ENCODE assay signal across 1 cellular context in genomic region chr10:89086801-89087513, GRCh38.
A peak's percentile ranks its signal among the peaks of the same experiment; 100 is the strongest.
TF ChIP-seq lines count a peak whose summit lies in the region.

No MANE protein-coding gene starts in this region.

TF ChIP-seq in K562, 482 proteins besides CTCF, POLR2A, EP300 and RAD21 (continued from another document and continues in another):
- TF ChIP-seq HEY1 (CRISPR knock-in tag; IDR thresholded peaks at IDR 0.05; ENCODE audit: borderline replicate concordance) (no peak), HDAC3 (IDR thresholded peaks at IDR 0.05; ENCODE audit: borderline replicate concordance, partially characterized antibody) (no peak), GTF2F1 (IDR thresholded peaks at IDR 0.05; ENCODE audit: low read depth, low read length) (no peak), ZFP30 (CRISPR knock-in tag; IDR thresholded peaks at IDR 0.05; ENCODE audit: borderline replicate concordance) (no peak), ZBTB11 (CRISPR knock-in tag; IDR thresholded peaks at IDR 0.05) (no peak; a peak in 1 of 6 replicates), MGA (IDR thresholded peaks at IDR 0.05) (peak; percentile 19; the same call in 1 of the 2 replicates), CEBPZ (IDR thresholded peaks at IDR 0.05; ENCODE audit: borderline replicate concordance, low read depth, low read length) (no peak), ZKSCAN8 (CRISPR knock-in tag; IDR thresholded peaks at IDR 0.05) (no peak; the same call in 1 of the 2 replicates), BACH1 (tag; IDR thresholded peaks at IDR 0.05) (no peak; the same call in 1 of the 2 replicates), GTF2B (IDR thresholded peaks at IDR 0.05; ENCODE audit: extremely low read depth, insufficient read length) (no peak), MTF1 (CRISPR knock-in tag; IDR thresholded peaks at IDR 0.05; ENCODE audit: borderline replicate concordance) (no peak), ZNF274 (IDR thresholded peaks at IDR 0.05; ENCODE audit: borderline replicate concordance, low read depth, low read length) (no peak), ZNF778 (CRISPR knock-in tag; IDR thresholded peaks at IDR 0.05) (no peak), BDP1 (IDR thresholded peaks at IDR 0.05; ENCODE audit: insufficient read depth, insufficient read length) (no peak), ZNF384 (IDR thresholded peaks at IDR 0.05; ENCODE audit: low read depth, low read length) (no peak), MEF2D (tag; conservative IDR thresholded peaks at IDR 0.05; ENCODE audit: low read depth) (no peak), ZNF589 (CRISPR knock-in tag; IDR thresholded peaks at IDR 0.05; ENCODE audit: low read depth) (peak; percentile 71), PTRF (tag; IDR thresholded peaks at IDR 0.05) (no peak), GATA2 (CRISPR knock-in tag; IDR thresholded peaks at IDR 0.05) (no peak), ZNF586 (CRISPR knock-in tag; conservative IDR thresholded peaks at IDR 0.05) (no peak), BHLHE40 (IDR thresholded peaks at IDR 0.05; ENCODE audit: low read length) (peak; percentile 87), ZNF133 (CRISPR knock-in tag; IDR thresholded peaks at IDR 0.05) (no peak), TCF15 (CRISPR knock-in tag; IDR thresholded peaks at IDR 0.05) (no peak), WHSC1 (IDR thresholded peaks at IDR 0.05; ENCODE audit: low read length) (no peak), GATAD2A (IDR thresholded peaks at IDR 0.05) (no peak), SPI1 (IDR thresholded peaks at IDR 0.05; ENCODE audit: borderline replicate concordance, low read depth, low read length) (no peak), SP1 (CRISPR knock-in tag; IDR thresholded peaks at IDR 0.05) (no peak), SIX5 (IDR thresholded peaks at IDR 0.05; ENCODE audit: borderline replicate concordance in 1 of 2, insufficient read depth in 1 of 2, low read depth in 1 of 2, low read length in 2 of 2) (no peak), ZBTB1 (CRISPR knock-in tag; IDR thresholded peaks at IDR 0.05; ENCODE audit: borderline replicate concordance, low read depth) (no peak), IRF9 (tag; IDR thresholded peaks at IDR 0.05) (peak; percentile 87), CC2D1A (IDR thresholded peaks at IDR 0.05) (no peak), NR1H2 (CRISPR knock-in tag; IDR thresholded peaks at IDR 0.05) (no peak), ZNF512 (tag; IDR thresholded peaks at IDR 0.05) (no peak), BRCA1 (IDR thresholded peaks at IDR 0.05) (no peak), BRCA1 (CRISPR knock-in tag; IDR thresholded peaks at IDR 0.05) (no peak), POLR3A (IDR thresholded peaks at IDR 0.05; ENCODE audit: borderline replicate concordance, extremely low read depth, insufficient read depth, insufficient read length) (no peak), GABPA (tag; conservative IDR thresholded peaks at IDR 0.05; ENCODE audit: low read depth) (peak; percentile 59; the same call in 1 of the 2 replicates)
